ENCODE assay signal across 20 cellular contexts in the genomic region with DNA sequence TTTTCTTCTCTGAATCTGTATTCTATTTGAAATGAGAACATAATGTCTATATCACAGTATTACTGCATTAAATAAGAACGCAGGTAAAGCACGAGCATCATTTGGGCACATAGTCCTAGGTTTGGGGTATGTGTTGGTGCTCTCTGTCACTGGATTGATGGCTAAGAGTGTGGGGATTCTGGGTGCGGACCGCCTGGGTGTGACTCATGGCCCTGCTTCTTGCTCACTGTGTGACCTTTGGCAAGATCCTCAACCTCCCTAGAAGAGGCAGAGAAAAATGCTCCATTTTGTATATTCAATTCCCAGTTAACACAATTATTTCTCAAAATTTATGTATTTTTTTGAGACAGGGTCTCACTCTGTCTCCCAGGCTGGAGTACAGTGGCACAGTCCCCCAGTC.
A peak's percentile ranks its signal among the peaks of the same experiment; 100 is the strongest.
DNase-seq lines count a peak whose midpoint lies in the region; ATAC-seq and TF ChIP-seq lines count a peak whose summit lies in the region.
"Had no signal": no experiment of that assay in that cellular context is flagged by ENCODE, and none has a peak within 500 bp of the region (broad histone marks: within the 10 kb centered on the region; RNA-seq: fewer than 3 reads in every experiment).

No MANE protein-coding gene starts in this region.

- H3K36me3 Mint-ChIP-seq in brain: peaks cover 44% of the 10 kb centered on the region
- no peaks in the 10 kb centered on the region for H3K36me3 Mint-ChIP-seq in activated T-cell treated with anti-CD3 and anti-CD28 coated beads, Interleukin-2, amount 50 U/mL, for 4 hours (ENCODE audit: insufficient read depth)
- no peaks in the 10 kb centered on the region for H3K36me3 Mint-ChIP-seq in CD14-positive monocyte

- DNase-seq in heart left ventricle (no peak), Right ventricle myocardium inferior (ENCODE audit: missing footprints) (no peak), HCEC 1CT (peak; percentile 56), posterior vena cava (ENCODE audit: low spot score) (peak; percentile 73), sciatic nerve (ENCODE audit: low spot score) (no peak), CD14-positive monocyte (ENCODE audit: low spot score) (no peak)
- DNase-seq in activated T-cell treated with anti-CD3 and anti-CD28 coated beads, Interleukin-2, amount 50 U/mL, for 4 hours: no peak
- DNase-seq: DMS53; KBM-7; NCI-H1105; NCI-H146; NCI-H2029 treated with DMSO at 0.1 percent for 48 hours; NCI-H226; NCI-H524; NCI-H774; NK-92 treated with Interleukin-12 subunit alpha and Interleukin-12 subunit beta, amount 100 ng/mL, for 24 hours had no signal

- H3K4me1 ChIP-seq in heart left ventricle: peaks cover 0 to 76% (median 58%) of the 10 kb centered on the region in 12 donors

- H3K4me3 ChIP-seq in heart left ventricle: no peak overlapping the region
- H3K4me3 ChIP-seq: GM12878, HAP-1, SJSA1 had no signal

- peaks cover 55% of the 10 kb centered on the region for H3K4me1 Mint-ChIP-seq in brain
- H3K4me1 Mint-ChIP-seq in activated T-cell treated with anti-CD3 and anti-CD28 coated beads, Interleukin-2, amount 50 U/mL, for 4 hours (ENCODE audit: low read depth): no peaks in the 10 kb centered on the region
- peaks cover 9% of the 10 kb centered on the region for H3K4me1 Mint-ChIP-seq in CD14-positive monocyte

- intact Hi-C loops in heart left ventricle (cut with DNase I): loop anchor here in 6 of 10 donors (2.0 to 10.0 kb wide), 5 partner anchors 21 to 349 kb away; partner anchors contain the start of genes ARPC5 (in 1 of the 6) and SMG7 (in 1 of the 6)
- intact Hi-C loops in Right ventricle myocardium inferior (cut with DNase I): loop anchor here (10.0 kb wide), 1 partner anchor 259 kb away; no protein-coding TSS in a partner anchor
- intact Hi-C loops in posterior vena cava (cut with DNase I): no loop called here
- intact Hi-C loops in sciatic nerve (cut with DNase I): no loop called here
- intact Hi-C loops in CD14-positive monocyte (cut with micrococcal nuclease): loop anchor here in 1 of 2 donors (10.0 kb wide), 1 partner anchor 259 kb away; no protein-coding TSS in a partner anchor

- H3K9me3 ChIP-seq in heart left ventricle: peaks cover 0 to 5% (median 0%) of the 10 kb centered on the region in 12 donors
- H3K9me3 ChIP-seq: SJSA1 had no signal

- peak overlapping the region in 9 of 12 donors; percentile 76 to 95 (median 88) for H3K27ac ChIP-seq in heart left ventricle
- H3K27ac ChIP-seq: SJSA1 had no signal

- TF ChIP-seq POLR2A in heart left ventricle (IDR thresholded peaks at IDR 0.05): no peak

- peak overlapping the region in 3 of 5 experiments; percentile 41 to 81 (median 56) for H3K27ac Mint-ChIP-seq in brain
- H3K27ac Mint-ChIP-seq in CD14-positive monocyte: no peak overlapping the region

- TF ChIP-seq CTCF in heart left ventricle (IDR thresholded peaks at IDR 0.05) (no peak), brain (conservative IDR thresholded peaks at IDR 0.05) (no peak), CD14-positive monocyte (IDR thresholded peaks at IDR 0.05) (no peak)

- H3K27me3 ChIP-seq in heart left ventricle: no peaks in the 10 kb centered on the region
- H3K27me3 ChIP-seq: SJSA1 had no signal

- no peaks in the 10 kb centered on the region for H3K36me3 ChIP-seq in heart left ventricle
- H3K36me3 ChIP-seq: HAP-1, SJSA1 had no signal

- ATAC-seq in heart left ventricle (no peak), Right ventricle myocardium inferior (no peak), sciatic nerve (no peak)
- no peak for ATAC-seq in activated T-cell treated with anti-CD3 and anti-CD28 coated beads, Interleukin-2, amount 50 U/mL, for 4 hours
- ATAC-seq: GM12878 had no signal

- no peak overlapping the region for H3K4me3 Mint-ChIP-seq in brain
- no peak overlapping the region for H3K4me3 Mint-ChIP-seq in activated T-cell treated with anti-CD3 and anti-CD28 coated beads, Interleukin-2, amount 50 U/mL, for 4 hours
- H3K4me3 Mint-ChIP-seq in CD14-positive monocyte: no peak overlapping the region

- H3K9me3 Mint-ChIP-seq in brain: peaks cover 0 to 5% (median 3%) of the 10 kb centered on the region in 5 experiments
- H3K9me3 Mint-ChIP-seq in activated T-cell treated with anti-CD3 and anti-CD28 coated beads, Interleukin-2, amount 50 U/mL, for 4 hours: no peaks in the 10 kb centered on the region
- peaks cover 0 to 4% (median 0%) of the 10 kb centered on the region in 7 donors for H3K9me3 Mint-ChIP-seq in CD14-positive monocyte

- WGBS in heart left ventricle, 4 donors: 80 to 97% (median 88%) methylated on average over 4 of the region's 4 CpGs

- H3K27me3 Mint-ChIP-seq in brain: no peaks in the 10 kb centered on the region
- peaks cover 8% of the 10 kb centered on the region for H3K27me3 Mint-ChIP-seq in activated T-cell treated with anti-CD3 and anti-CD28 coated beads, Interleukin-2, amount 50 U/mL, for 4 hours (ENCODE audit: low read depth)
- H3K27me3 Mint-ChIP-seq in CD14-positive monocyte (ENCODE audit: low read depth in 3 of 3): peaks cover 0 to 3% (median 2%) of the 10 kb centered on the region in 3 donors

Comparison
In these comparisons a context has a peak if more than half of its experiments do, and no peak if none do; other contexts are left out.
1. DNase-seq: peak in HCEC 1CT (single experiment) and posterior vena cava (single experiment); none in heart left ventricle (0 of 5), Right ventricle myocardium inferior (single experiment), sciatic nerve (single experiment), activated T-cell treated with anti-CD3 and anti-CD28 coated beads, Interleukin-2, amount 50 U/mL, for 4 hours (single experiment) and CD14-positive monocyte (single experiment).
2. H3K27ac Mint-ChIP-seq: peak in brain (3 of 5); none in CD14-positive monocyte (0 of 7).
3. intact Hi-C loops: an anchor here in heart left ventricle (2.0 to 10.0 kb wide) and Right ventricle myocardium inferior (10.0 kb wide); none called in posterior vena cava and sciatic nerve.